1 cellular context compared by ENCODE assay signal in genomic region chr7:74501298-74501697, GRCh38.
TF ChIP-seq lines count a peak whose summit lies in the region.

No MANE protein-coding gene starts in this region.

TF ChIP-seq in H1, 55 proteins besides CTCF, POLR2A, EP300 and RAD21 (continued from another document):
- TF ChIP-seq POLR2AphosphoS5 (IDR thresholded peaks at IDR 0.05; ENCODE audit: low read depth, low read length) (no peak), BCL11A (IDR thresholded peaks at IDR 0.05; ENCODE audit: low read depth in 2 of 2, low read length in 2 of 2) (no peak), POU5F1 (IDR thresholded peaks at IDR 0.05; ENCODE audit: low read depth, low read length) (no peak), KDM5A (IDR thresholded peaks at IDR 0.05; ENCODE audit: low read length) (no peak), RXRA (IDR thresholded peaks at IDR 0.05; ENCODE audit: insufficient read depth, low read depth, low read length) (no peak), BACH1 (IDR thresholded peaks at IDR 0.05; ENCODE audit: low read length) (no peak), JUN (IDR thresholded peaks at IDR 0.05; ENCODE audit: low read depth, low read length) (no peak), ZNF274 (IDR thresholded peaks at IDR 0.05; ENCODE audit: borderline replicate concordance, extremely low read depth, low read length) (no peak), PHF8 (conservative IDR thresholded peaks at IDR 0.05; ENCODE audit: low read depth, low read length) (no peak), RBBP5 (IDR thresholded peaks at IDR 0.05; ENCODE audit: borderline replicate concordance, low read depth, low read length) (no peak), GABPA (IDR thresholded peaks at IDR 0.05; ENCODE audit: borderline replicate concordance, insufficient read depth, low read length) (no peak), TCF12 (IDR thresholded peaks at IDR 0.05; ENCODE audit: low read depth, low read length) (no peak), ATF3 (IDR thresholded peaks at IDR 0.05; ENCODE audit: insufficient read depth, low read depth, low read length) (no peak), JUND (IDR thresholded peaks at IDR 0.05; ENCODE audit: low read length) (no peak), USF2 (IDR thresholded peaks at IDR 0.05; ENCODE audit: low read length) (no peak)
